24 cellular contexts compared by ENCODE assay signal in genomic region chr9:133679056-133679455, GRCh38. TPM values are rescaled to one million over a fixed set of nuclear protein-coding genes. Genes with fewer than 3 reads are reported as not detected.
DNase-seq lines count a peak whose midpoint lies in the region; ATAC-seq and TF ChIP-seq lines count a peak whose summit lies in the region.
"Had no signal": no experiment of that assay in that cellular context is flagged by ENCODE, and none has a peak within 500 bp of the region (broad histone marks: within the 10 kb centered on the region; RNA-seq: fewer than 3 reads in every experiment).

No MANE protein-coding gene starts in this region.

- CTCF ChIA-PET in A673 (lab: Charles Lee), result no interaction called here

- H3K27ac Mint-ChIP-seq in central memory CD8-positive, alpha-beta T cell (ENCODE audit: low read depth), result peak overlapping the region; percentile 100
- H3K27ac Mint-ChIP-seq: activated B cell treated with CpG ODN at 0.5 μM for 24 hours; activated CD4-positive, alpha-beta memory T cell treated with anti-CD3 and anti-CD28 coated beads for 36 hours; activated T-cell treated with anti-CD3 and anti-CD28 coated beads, Interleukin-2, amount 50 U/mL, for 24 hours; dendritic cell treated with granulocyte-macrophage colony-stimulating factor and Interleukin-4, amounts not matched to agents 40 ng/mL and 50 ng/mL, for 4 days; memory B cell had no signal

- H3K4me1 Mint-ChIP-seq in central memory CD8-positive, alpha-beta T cell, result peaks cover 45% of the 10 kb centered on the region

- H3K27me3 ChIP-seq in cardiac muscle cell (no peaks in the 10 kb centered on the region), heart right ventricle (no peaks in the 10 kb centered on the region), A673 (replicated peaks; ENCODE audit: insufficient read depth, low read depth, low read length, poor library complexity) (no peaks in the 10 kb centered on the region)
- H3K27me3 ChIP-seq: brain microvascular endothelial cell, hepatocyte, pancreas, suprapubic skin had no signal

- DNase-seq in cardiac muscle cell (ENCODE audit: low read depth in 1 of 2, low spot score in 1 of 2), result peak in 1 of 2 donors; percentile 39
- DNase-seq in heart right ventricle, result no peak
- DNase-seq in central memory CD8-positive, alpha-beta T cell (ENCODE audit: low spot score in 2 of 2), result no peak
- DNase-seq in left kidney (ENCODE audit: low read depth, low spot score), result peak; percentile 75
- no peak for DNase-seq in A673 (ENCODE audit: low spot score)
- DNase-seq in superior temporal gyrus (ENCODE audit: extremely low spot score), result no peak
- DNase-seq: activated B cell treated with CpG ODN at 0.5 μM for 24 hours; activated CD4-positive, alpha-beta memory T cell treated with anti-CD3 and anti-CD28 coated beads for 36 hours; activated T-cell treated with anti-CD3 and anti-CD28 coated beads, Interleukin-2, amount 50 U/mL, for 24 hours; brain microvascular endothelial cell; DMS53; KBM-7; naive B cell; OCI-M1; SHP77 treated with DMSO at 0.1 percent for 48 hours had no signal

- H3K4me1 ChIP-seq in cardiac muscle cell (ENCODE audit: low read depth) (peaks cover 26% of the 10 kb centered on the region), heart right ventricle (peaks cover 10 to 49% (median 35%) of the 10 kb centered on the region in 9 donors), A673 (ENCODE audit: insufficient read depth, low read length, poor library complexity, severe bottlenecking) (no peaks in the 10 kb centered on the region)
- H3K4me1 ChIP-seq: pancreas had no signal

- no peaks in the 10 kb centered on the region for H3K9me3 Mint-ChIP-seq in central memory CD8-positive, alpha-beta T cell
- H3K9me3 Mint-ChIP-seq: activated B cell treated with CpG ODN at 0.5 μM for 24 hours; activated CD4-positive, alpha-beta memory T cell treated with anti-CD3 and anti-CD28 coated beads for 36 hours; activated T-cell treated with anti-CD3 and anti-CD28 coated beads, Interleukin-2, amount 50 U/mL, for 24 hours; dendritic cell treated with granulocyte-macrophage colony-stimulating factor and Interleukin-4, amounts not matched to agents 40 ng/mL and 50 ng/mL, for 4 days; memory B cell; naive B cell had no signal

- intact Hi-C loops in heart right ventricle (cut with DNase I), result no loop called here
- intact Hi-C loops in A673 (cut with micrococcal nuclease; ENCODE audit: unreplicated experiment), result no loop called here

- H3K9me3 ChIP-seq in cardiac muscle cell (ENCODE audit: low read depth), result no peaks in the 10 kb centered on the region
- H3K9me3 ChIP-seq in heart right ventricle, result no peaks in the 10 kb centered on the region
- H3K9me3 ChIP-seq in A673 (ENCODE audit: low read depth, low read length, poor library complexity, severe bottlenecking), result no peaks in the 10 kb centered on the region
- H3K9me3 ChIP-seq: pancreas, suprapubic skin had no signal

- ATAC-seq in heart right ventricle (no peak), GM19452 (IDR thresholded peaks at IDR 0.05; ENCODE audit: unreplicated experiment) (no peak)
- no peak for ATAC-seq in central memory CD8-positive, alpha-beta T cell (replicated peaks; ENCODE audit: extremely low read depth, poor library complexity, severe bottlenecking)
- ATAC-seq: GM12878, pancreas had no signal

- WGBS in heart right ventricle, 2 donors, result 65 to 67% methylated on average over 15 of the region's 15 CpGs

- peak overlapping the region; percentile 33 for H3K4me3 Mint-ChIP-seq in central memory CD8-positive, alpha-beta T cell
- H3K4me3 Mint-ChIP-seq: activated B cell treated with CpG ODN at 0.5 μM for 24 hours; activated CD4-positive, alpha-beta memory T cell treated with anti-CD3 and anti-CD28 coated beads for 36 hours; activated naive CD8-positive, alpha-beta T cell; activated T-cell treated with anti-CD3 and anti-CD28 coated beads, Interleukin-2, amount 50 U/mL, for 24 hours; dendritic cell treated with granulocyte-macrophage colony-stimulating factor and Interleukin-4, amounts not matched to agents 40 ng/mL and 50 ng/mL, for 4 days; memory B cell; naive B cell had no signal

- H3K4me3 ChIP-seq in cardiac muscle cell (no peak overlapping the region), heart right ventricle (peak overlapping the region in 5 of 10 donors; percentile 13 to 31 (median 27)), A673 (ENCODE audit: low read depth, low read length, poor library complexity, severe bottlenecking) (no peak overlapping the region)
- H3K4me3 ChIP-seq: GM12878, hepatocyte, pancreas, suprapubic skin had no signal

- POLR2A ChIA-PET in A673 (lab: Charles Lee; ENCODE audit: low non-redundant PET), result no interaction called here

- H3K36me3 Mint-ChIP-seq in central memory CD8-positive, alpha-beta T cell (ENCODE audit: insufficient read depth), result peaks cover 24% of the 10 kb centered on the region
- H3K36me3 Mint-ChIP-seq: memory B cell, naive B cell had no signal

- no TSS peak for BruUV-seq in A673 (replicated peaks; lab: Mats Ljungman, UMichigan)

- TF ChIP-seq CTCF in cardiac muscle cell (IDR thresholded peaks at IDR 0.05; ENCODE audit: low read depth, low read length), result no peak
- no peak for TF ChIP-seq CTCF in heart right ventricle (IDR thresholded peaks at IDR 0.05)
- no peak for TF ChIP-seq CTCF in A673 (conservative IDR thresholded peaks at IDR 0.05; ENCODE audit: low read depth, low read length)

- no peaks in the 10 kb centered on the region for H3K27me3 Mint-ChIP-seq in central memory CD8-positive, alpha-beta T cell
- H3K27me3 Mint-ChIP-seq: activated B cell treated with CpG ODN at 0.5 μM for 24 hours; activated CD4-positive, alpha-beta memory T cell treated with anti-CD3 and anti-CD28 coated beads for 36 hours; activated naive CD8-positive, alpha-beta T cell; activated T-cell treated with anti-CD3 and anti-CD28 coated beads, Interleukin-2, amount 50 U/mL, for 24 hours; memory B cell had no signal

- H3K27ac ChIP-seq in cardiac muscle cell (peak overlapping the region; percentile 32), heart right ventricle (peak overlapping the region in 4 of 10 donors; percentile 12 to 77 (median 42)), A673 (ENCODE audit: low read depth, low read length, poor library complexity, severe bottlenecking) (no peak overlapping the region)
- H3K27ac ChIP-seq: brain microvascular endothelial cell, hepatocyte, pancreas, suprapubic skin had no signal

- H3K36me3 ChIP-seq in cardiac muscle cell (no peaks in the 10 kb centered on the region), heart right ventricle (no peaks in the 10 kb centered on the region), A673 (ENCODE audit: insufficient read depth, low read length, poor library complexity, severe bottlenecking) (no peaks in the 10 kb centered on the region)
- H3K36me3 ChIP-seq: brain microvascular endothelial cell, pancreas, suprapubic skin had no signal

RNA-seq across cellular contexts. Expression of gene DBH, which starts 42.9 kb away (rescaled TPM):
- total RNA-seq in cardiac muscle cell (not detected in 2 replicates), heart right ventricle (under 1 TPM in 1 of 10 donors, not detected in 9; 0.09 TPM), A673 (2021) (not detected in 2 replicates)
- polyA plus RNA-seq in cardiac muscle cell (0.04 and 0.07 TPM in 2 replicates), heart right ventricle (under 1 TPM in 1 of 2 donors, not detected in 1; 0.01 TPM)
- total RNA-seq: activated B cell treated with CpG ODN at 0.5 μM for 24 hours; activated CD4-positive, alpha-beta memory T cell treated with anti-CD3 and anti-CD28 coated beads for 36 hours; fibroblast of villous mesenchyme; GM12878; hepatocyte; pancreas; suprapubic skin had no signal
- polyA plus RNA-seq: GM12878 had no signal

RNA-seq across cellular contexts. Expression of gene SARDH, which starts 59.1 kb away (rescaled TPM):
- total RNA-seq in cardiac muscle cell (10.8 and 16.9 TPM in 2 replicates), heart right ventricle (1 to 10 TPM in 2 of 10 donors, under 1 TPM in 8; 0.28 to 1.8 (median 0.68) TPM), A673 (2021) (0.37 and 1.0 TPM in 2 replicates)
- polyA plus RNA-seq in cardiac muscle cell (6.0 and 8.5 TPM in 2 replicates), heart right ventricle (under 1 TPM; 0.38 to 0.44 TPM)
- total RNA-seq: activated B cell treated with CpG ODN at 0.5 μM for 24 hours had no signal
